22 cellular contexts compared by ENCODE assay signal in genomic region chr19:3852177-3852511, GRCh38. TPM values are rescaled to one million over a fixed set of nuclear protein-coding genes. Genes with fewer than 3 reads are reported as not detected.
"Had no signal": no experiment of that assay in that cellular context is flagged by ENCODE, and none has a peak within 500 bp of the region (broad histone marks: within the 10 kb centered on the region; RNA-seq: fewer than 3 reads in every experiment).

No MANE protein-coding gene starts in this region.

- H3K27ac ChIP-seq: adrenal gland, body of pancreas, brain microvascular endothelial cell, breast epithelium, VCaP had no signal

- H3K27ac Mint-ChIP-seq: activated B cell treated with CpG ODN at 0.5 μM for 24 hours; activated CD4-positive, alpha-beta memory T cell treated with anti-CD3 and anti-CD28 coated beads for 36 hours; activated CD4-positive, alpha-beta T cell treated with anti-CD3 and anti-CD28 coated beads, Interleukin-2, amount 10 ng/mL, durations not matched to agents 24 days and 14 days; activated CD8-positive, alpha-beta T cell treated with anti-CD3 and anti-CD28 coated beads for 36 hours; activated naive CD4-positive, alpha-beta T cell treated with anti-CD3 and anti-CD28 coated beads for 36 hours; activated naive CD4-positive, alpha-beta T cell treated with anti-CD3 and anti-CD28 coated beads, Interleukin-2, amount 50 U/mL, for 72 hours; activated naive CD8-positive, alpha-beta T cell treated with anti-CD3 and anti-CD28 coated beads for 36 hours; activated T-cell treated with anti-CD3 and anti-CD28 coated beads, Interleukin-2, amount 50 U/mL, for 72 hours; activated T-helper 1 cell treated with anti-CD3 and anti-CD28 coated beads, Interleukin-12 subunit alpha, Interleukin-12 subunit beta, Interleukin-2, Interleukin-4 antibody, amounts not matched to agents 30 ng/mL and 10 ng/mL and 1 ng/mL, durations not matched to agents 14 hours and 24 hours and 36 hours; activated T-helper 17 cell treated with anti-CD3 and anti-CD28 coated beads, Interleukin-2, amount 50 U/mL, for 72 hours; T-helper 1 cell treated with Interleukin-12 subunit alpha and Interleukin-12 subunit beta and Interleukin-4 antibody, amounts not matched to agents 30 μg/mL and 1 μg/mL, for 36 hours; T-helper 2 cell treated with Interferon-gamma antibody and Interleukin-4, amounts not matched to agents 5 μg/mL and 100 μg/mL, for 36 hours had no signal

- DNase-seq: activated B cell treated with CpG ODN at 0.5 μM for 24 hours; activated CD4-positive, alpha-beta T cell treated with anti-CD3 and anti-CD28 coated beads, Interleukin-2, amount 10 ng/mL, durations not matched to agents 24 days and 14 days; activated CD4-positive, CD25-positive, alpha-beta regulatory T cell treated with anti-CD3 and anti-CD28 coated beads, Interleukin-2, amount 50 U/mL, for 72 hours; activated naive CD8-positive, alpha-beta T cell treated with anti-CD3 and anti-CD28 coated beads for 36 hours; aorta had no signal

- H3K27me3 ChIP-seq: adrenal gland, body of pancreas, brain microvascular endothelial cell, breast epithelium had no signal

- H3K4me3 ChIP-seq: adrenal gland, body of pancreas, breast epithelium had no signal

- H3K4me3 Mint-ChIP-seq: activated B cell treated with CpG ODN at 0.5 μM for 24 hours; activated CD4-positive, alpha-beta memory T cell treated with anti-CD3 and anti-CD28 coated beads for 36 hours; activated CD4-positive, alpha-beta T cell treated with anti-CD3 and anti-CD28 coated beads, Interleukin-2, amount 10 ng/mL, durations not matched to agents 24 days and 14 days; activated CD8-positive, alpha-beta T cell treated with anti-CD3 and anti-CD28 coated beads for 36 hours; activated naive CD4-positive, alpha-beta T cell treated with anti-CD3 and anti-CD28 coated beads for 36 hours; activated naive CD8-positive, alpha-beta T cell treated with anti-CD3 and anti-CD28 coated beads for 36 hours; activated T-cell treated with anti-CD3 and anti-CD28 coated beads, Interleukin-2, amount 50 U/mL, for 4 hours; activated T-cell treated with anti-CD3 and anti-CD28 coated beads, Interleukin-2, amount 50 U/mL, for 72 hours; activated T-helper 1 cell treated with anti-CD3 and anti-CD28 coated beads, Interleukin-12 subunit alpha, Interleukin-12 subunit beta, Interleukin-2, Interleukin-4 antibody, amounts not matched to agents 30 ng/mL and 10 ng/mL and 1 ng/mL, durations not matched to agents 14 hours and 24 hours and 36 hours; activated T-helper 17 cell treated with anti-CD3 and anti-CD28 coated beads, Interleukin-2, amount 50 U/mL, for 72 hours; T-helper 1 cell treated with Interleukin-12 subunit alpha and Interleukin-12 subunit beta and Interleukin-4 antibody, amounts not matched to agents 30 μg/mL and 1 μg/mL, for 36 hours; T-helper 2 cell treated with Interferon-gamma antibody and Interleukin-4, amounts not matched to agents 5 μg/mL and 100 μg/mL, for 36 hours had no signal

- ATAC-seq: activated CD8-positive, alpha-beta T cell treated with anti-CD3 and anti-CD28 coated beads for 36 hours; activated T-cell treated with anti-CD3 and anti-CD28 coated beads, Interleukin-2, amount 50 U/mL, for 72 hours; body of pancreas had no signal

- H3K36me3 ChIP-seq: adrenal gland, brain microvascular endothelial cell, breast epithelium had no signal

- H3K4me1 ChIP-seq: adrenal gland, body of pancreas, breast epithelium had no signal

- H3K27me3 Mint-ChIP-seq: activated B cell treated with CpG ODN at 0.5 μM for 24 hours; activated CD4-positive, alpha-beta memory T cell treated with anti-CD3 and anti-CD28 coated beads for 36 hours; activated CD4-positive, alpha-beta T cell treated with anti-CD3 and anti-CD28 coated beads, Interleukin-2, amount 10 ng/mL, durations not matched to agents 24 days and 14 days; activated CD8-positive, alpha-beta T cell treated with anti-CD3 and anti-CD28 coated beads for 36 hours; activated naive CD8-positive, alpha-beta T cell treated with anti-CD3 and anti-CD28 coated beads for 36 hours; activated T-helper 17 cell treated with anti-CD3 and anti-CD28 coated beads, Interleukin-2, amount 50 U/mL, for 72 hours had no signal

- H3K4me1 Mint-ChIP-seq: activated CD4-positive, alpha-beta T cell treated with anti-CD3 and anti-CD28 coated beads, Interleukin-2, amount 10 ng/mL, durations not matched to agents 24 days and 14 days; activated naive CD8-positive, alpha-beta T cell treated with anti-CD3 and anti-CD28 coated beads for 36 hours had no signal

RNA-seq across cellular contexts. Expression of gene ZFR2, which starts 16.7 kb away (rescaled TPM):
- total RNA-seq: activated CD4-positive, alpha-beta T cell treated with anti-CD3 and anti-CD28 coated beads, Interleukin-2, amount 10 ng/mL, durations not matched to agents 24 days and 14 days; aorta; body of pancreas had no signal
- polyA plus RNA-seq: aorta had no signal

RNA-seq across cellular contexts. Expression of gene ATCAY, which starts 28.3 kb away (rescaled TPM):
- total RNA-seq: activated B cell treated with CpG ODN at 0.5 μM for 24 hours; activated CD4-positive, alpha-beta memory T cell treated with anti-CD3 and anti-CD28 coated beads for 36 hours; activated CD4-positive, alpha-beta T cell treated with anti-CD3 and anti-CD28 coated beads, Interleukin-2, amount 10 ng/mL, durations not matched to agents 24 days and 14 days; activated CD8-positive, alpha-beta memory T cell treated with anti-CD3 and anti-CD28 coated beads for 36 hours; activated CD8-positive, alpha-beta T cell treated with anti-CD3 and anti-CD28 coated beads for 36 hours; activated naive CD8-positive, alpha-beta T cell treated with anti-CD3 and anti-CD28 coated beads for 36 hours; activated T-cell treated with anti-CD3 and anti-CD28 coated beads, Interleukin-2, amount 50 U/mL, for 4 hours; activated T-helper 1 cell treated with anti-CD3 and anti-CD28 coated beads, Interleukin-12 subunit alpha, Interleukin-12 subunit beta, Interleukin-2, Interleukin-4 antibody, amounts not matched to agents 30 ng/mL and 10 ng/mL and 1 ng/mL, durations not matched to agents 14 hours and 24 hours and 36 hours; activated T-helper 17 cell treated with anti-CD3 and anti-CD28 coated beads, Interleukin-2, amount 50 U/mL, for 72 hours; aorta; cardiac septum had no signal
- polyA plus RNA-seq: aorta had no signal
